Comparison of ENCODE assay signal across 20 cellular contexts in the genomic region with DNA sequence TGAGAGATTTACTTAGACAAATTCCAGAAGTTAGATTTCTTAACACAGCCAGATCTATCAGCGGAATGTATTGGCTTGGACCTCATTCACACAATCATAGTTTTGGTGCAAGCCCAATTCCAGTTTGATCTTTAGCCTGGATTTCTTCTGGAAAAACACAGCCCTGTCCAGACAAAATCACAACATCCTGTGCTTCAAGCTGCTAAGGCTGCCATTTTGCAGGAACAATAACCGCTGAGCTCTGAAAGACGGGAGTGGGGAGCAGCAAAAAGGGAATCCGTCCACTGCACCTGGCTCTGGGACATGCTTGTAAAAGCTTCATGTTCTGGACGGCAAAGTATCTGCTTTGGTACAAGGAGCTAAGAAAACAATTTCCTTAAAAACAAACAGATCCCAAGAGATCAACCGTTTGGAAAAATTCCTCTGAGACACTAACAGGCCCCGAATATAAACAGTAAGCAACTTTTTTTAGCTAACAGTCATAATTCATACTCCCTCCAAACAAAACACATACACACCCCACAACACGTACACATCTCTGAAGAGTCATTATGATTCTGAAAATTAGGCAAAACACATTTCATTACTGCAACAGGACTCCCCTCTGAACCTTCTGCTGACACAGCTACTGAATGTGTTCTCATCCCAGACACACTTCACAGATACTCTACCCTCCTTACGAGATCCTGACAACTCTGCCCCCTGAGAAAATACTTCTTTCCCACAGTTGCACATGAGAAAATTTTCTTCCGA. TPM values are rescaled to one million over a fixed set of nuclear protein-coding genes. Genes with fewer than 3 reads are reported as not detected.
A peak's percentile ranks its signal among the peaks of the same experiment; 100 is the strongest.
DNase-seq lines count a peak whose midpoint lies in the region; ATAC-seq, FAIRE-seq and TF ChIP-seq lines count a peak whose summit lies in the region.
"Had no signal": no experiment of that assay in that cellular context is flagged by ENCODE, and none has a peak within 500 bp of the region (broad histone marks: within the 10 kb centered on the region; RNA-seq: fewer than 3 reads in every experiment).

No MANE protein-coding gene starts in this region.

- WGBS in sigmoid colon, 2 donors: 70 to 72% methylated on average over 10 of the region's 10 CpGs

- ATAC-seq in left lung (peak; percentile 24), GM19395 (IDR thresholded peaks at IDR 0.05; ENCODE audit: unreplicated experiment) (no peak)
- ATAC-seq: activated CD4-positive, CD25-positive, alpha-beta regulatory T cell treated with anti-CD3 and anti-CD28 coated beads, Interleukin-2, amount 50 U/mL, for 24 hours; mucosa of descending colon had no signal

- TF ChIP-seq POLR2A in sigmoid colon (IDR thresholded peaks at IDR 0.05): no peak

- FAIRE-seq in endometrium (lab: Jason Lieb, UNC): peak; percentile 58
- FAIRE-seq: A204.1, small intestine had no signal

- DNase-seq in AG10803 (ENCODE audit: low read depth) (peak; percentile 26), left lung (no peak), sigmoid colon (peak; percentile 84), GM19240 (ENCODE audit: insufficient read length, low spot score) (no peak), OCI-M2 (lab: John Stamatoyannopoulos, UW; ENCODE audit: unreplicated experiment) (no peak), NCI-H524 treated with DMSO at 0.1 percent for 48 hours (lab: John Stamatoyannopoulos, UW) (no peak)
- DNase-seq: hippocampal formation; KBM-7; kidney glomerular epithelial cell; NCI-H1092; NCI-H2107; NCI-H524; small intestine; stimulated activated CD4-positive, alpha-beta T cell treated with anti-CD3 and anti-CD28 coated beads, Interleukin-4, amount 100 ng/mL, for 1 hour had no signal

- H3K9me3 ChIP-seq in left lung: peaks cover 0 to 8% of the 10 kb centered on the region in 2 donors
- H3K9me3 ChIP-seq in sigmoid colon: no peaks in the 10 kb centered on the region
- H3K9me3 ChIP-seq: mucosa of descending colon had no signal

- H3K27ac ChIP-seq in left lung (peak overlapping the region in 1 of 2 donors; percentile 41), sigmoid colon (peak overlapping the region; percentile 54 to 70 (median 66))
- H3K27ac ChIP-seq: C4-2B had no signal

- H3K4me3 ChIP-seq in AG10803 (ENCODE audit: low read length) (no peak overlapping the region), left lung (no peak overlapping the region), sigmoid colon (no peak overlapping the region)
- H3K4me3 ChIP-seq: mucosa of descending colon had no signal

- H3K27me3 ChIP-seq in left lung: no peaks in the 10 kb centered on the region
- H3K27me3 ChIP-seq in sigmoid colon: no peaks in the 10 kb centered on the region

- TF ChIP-seq EP300 in sigmoid colon (IDR thresholded peaks at IDR 0.05): no peak

- TF ChIP-seq CTCF in AG10803 (conservative IDR thresholded peaks at IDR 0.05; ENCODE audit: low read length) (no peak), left lung (IDR thresholded peaks at IDR 0.05) (no peak), sigmoid colon (IDR thresholded peaks at IDR 0.05) (no peak)

- H3K4me1 ChIP-seq in left lung: no peaks in the 10 kb centered on the region
- H3K4me1 ChIP-seq in sigmoid colon: peaks cover 0 to 13% (median 6%) of the 10 kb centered on the region in 4 donors

- intact Hi-C loops in left lung (cut with DNase I) (no loop called here), sigmoid colon (cut with DNase I) (no loop called here)

- no peaks in the 10 kb centered on the region for H3K36me3 ChIP-seq in left lung
- H3K36me3 ChIP-seq in sigmoid colon: peaks cover 13 to 51% (median 20%) of the 10 kb centered on the region in 4 donors

RNA-seq across cellular contexts. Expression of a gene that starts 32.4 kb away (rescaled TPM):
- 1 to 10 TPM; 7.0 to 9.7 TPM for total RNA-seq in left lung
- 100 to 1,000 TPM in 3 of 4 donors, 10 to 100 TPM in 1; 48.2 to 126 (median 108) TPM for total RNA-seq in sigmoid colon
- polyA plus RNA-seq in sigmoid colon: 10 to 100 TPM in 1 of 3 donors, 1 to 10 TPM in 1, under 1 TPM in 1; 0.60 to 13.3 (median 1.6) TPM

Comparison
In these comparisons a context has a peak if more than half of its experiments do, and no peak if none do; other contexts are left out.
1. DNase-seq: peak in AG10803 (single experiment) and sigmoid colon (single experiment); none in left lung (0 of 2), GM19240 (single experiment), OCI-M2 (single experiment) and NCI-H524 treated with DMSO at 0.1 percent for 48 hours (single experiment).
2. RNA of a gene that starts 32.4 kb away (total RNA-seq): 48.2 to 126 TPM in sigmoid colon; 7.0 to 9.7 TPM in left lung; every median in the first group is over 4 times any median in the second.